ENCODE assay signal across 3 cellular contexts in the genomic region with DNA sequence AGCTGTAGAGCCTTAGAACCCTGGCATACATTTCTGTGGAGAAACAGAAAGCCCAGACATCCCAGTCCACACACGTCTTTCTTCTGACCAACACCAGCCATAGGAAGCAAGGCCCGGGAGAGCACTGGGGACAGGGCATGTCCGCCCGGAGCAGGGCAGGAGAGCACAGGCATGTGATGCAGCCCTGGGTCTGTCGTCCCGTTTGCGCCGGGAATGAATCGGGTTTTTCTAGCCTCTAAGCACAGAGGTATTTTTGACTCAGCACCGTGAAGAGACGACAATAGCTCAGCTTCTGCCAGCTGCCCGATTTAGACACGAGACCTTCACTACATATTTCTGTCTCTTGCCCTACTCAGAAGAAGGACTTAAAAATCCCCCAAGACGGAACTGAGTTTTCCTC.
TF ChIP-seq lines count a peak whose summit lies in the region.

No MANE protein-coding gene starts in this region.

TF ChIP-seq in GM23338, 12 proteins besides CTCF, POLR2A, EP300 and RAD21 (continues in another document):
- TF ChIP-seq CREB1 (CRISPR knock-in tag; IDR thresholded peaks at IDR 0.05; ENCODE audit: low read depth), result no peak
- no peak for TF ChIP-seq EZH2phosphoT487 (IDR thresholded peaks at IDR 0.05; ENCODE audit: unreplicated experiment)
- TF ChIP-seq, protein P1, sequence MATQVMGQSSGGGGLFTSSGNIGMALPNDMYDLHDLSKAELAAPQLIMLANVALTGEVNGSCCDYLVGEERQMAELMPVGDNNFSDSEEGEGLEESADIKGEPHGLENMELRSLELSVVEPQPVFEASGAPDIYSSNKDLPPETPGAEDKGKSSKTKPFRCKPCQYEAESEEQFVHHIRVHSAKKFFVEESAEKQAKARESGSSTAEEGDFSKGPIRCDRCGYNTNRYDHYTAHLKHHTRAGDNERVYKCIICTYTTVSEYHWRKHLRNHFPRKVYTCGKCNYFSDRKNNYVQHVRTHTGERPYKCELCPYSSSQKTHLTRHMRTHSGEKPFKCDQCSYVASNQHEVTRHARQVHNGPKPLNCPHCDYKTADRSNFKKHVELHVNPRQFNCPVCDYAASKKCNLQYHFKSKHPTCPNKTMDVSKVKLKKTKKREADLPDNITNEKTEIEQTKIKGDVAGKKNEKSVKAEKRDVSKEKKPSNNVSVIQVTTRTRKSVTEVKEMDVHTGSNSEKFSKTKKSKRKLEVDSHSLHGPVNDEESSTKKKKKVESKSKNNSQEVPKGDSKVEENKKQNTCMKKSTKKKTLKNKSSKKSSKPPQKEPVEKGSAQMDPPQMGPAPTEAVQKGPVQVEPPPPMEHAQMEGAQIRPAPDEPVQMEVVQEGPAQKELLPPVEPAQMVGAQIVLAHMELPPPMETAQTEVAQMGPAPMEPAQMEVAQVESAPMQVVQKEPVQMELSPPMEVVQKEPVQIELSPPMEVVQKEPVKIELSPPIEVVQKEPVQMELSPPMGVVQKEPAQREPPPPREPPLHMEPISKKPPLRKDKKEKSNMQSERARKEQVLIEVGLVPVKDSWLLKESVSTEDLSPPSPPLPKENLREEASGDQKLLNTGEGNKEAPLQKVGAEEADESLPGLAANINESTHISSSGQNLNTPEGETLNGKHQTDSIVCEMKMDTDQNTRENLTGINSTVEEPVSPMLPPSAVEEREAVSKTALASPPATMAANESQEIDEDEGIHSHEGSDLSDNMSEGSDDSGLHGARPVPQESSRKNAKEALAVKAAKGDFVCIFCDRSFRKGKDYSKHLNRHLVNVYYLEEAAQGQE (IDR thresholded peaks at IDR 0.05; ENCODE audit: unreplicated experiment), result no peak
- TF ChIP-seq STAT1 (IDR thresholded peaks at IDR 0.05; ENCODE audit: unreplicated experiment), result no peak
- no peak for TF ChIP-seq EZH2 (IDR thresholded peaks at IDR 0.05; ENCODE audit: low read depth, unreplicated experiment)

TF ChIP-seq in H1, 55 proteins besides CTCF, POLR2A, EP300 and RAD21 (continues in another document):
- TF ChIP-seq RXRA (IDR thresholded peaks at IDR 0.05; ENCODE audit: insufficient read depth, low read depth, low read length), result no peak
- TF ChIP-seq KDM4A (IDR thresholded peaks at IDR 0.05; ENCODE audit: low read depth, low read length, severe bottlenecking), result no peak
- TF ChIP-seq SIN3A (conservative IDR thresholded peaks at IDR 0.05 in 1 of 2, IDR thresholded peaks at IDR 0.05 in 1 of 2; ENCODE audit: low read depth in 1 of 2, low read length in 2 of 2), result no peak
- TF ChIP-seq PHF8 (conservative IDR thresholded peaks at IDR 0.05; ENCODE audit: low read depth, low read length), result no peak
- no peak for TF ChIP-seq NANOG (IDR thresholded peaks at IDR 0.05; ENCODE audit: insufficient read depth, low read depth, low read length, poor library complexity, severe bottlenecking)
- TF ChIP-seq, protein P2, sequence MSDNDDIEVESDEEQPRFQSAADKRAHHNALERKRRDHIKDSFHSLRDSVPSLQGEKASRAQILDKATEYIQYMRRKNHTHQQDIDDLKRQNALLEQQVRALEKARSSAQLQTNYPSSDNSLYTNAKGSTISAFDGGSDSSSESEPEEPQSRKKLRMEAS (IDR thresholded peaks at IDR 0.05), result no peak
- TF ChIP-seq SP4 (IDR thresholded peaks at IDR 0.05; ENCODE audit: low read length), result no peak
- no peak for TF ChIP-seq HDAC2 (IDR thresholded peaks at IDR 0.05; ENCODE audit: borderline replicate concordance in 1 of 2, low read depth in 2 of 2, low read length in 2 of 2)
- TF ChIP-seq FOSL1 (IDR thresholded peaks at IDR 0.05; ENCODE audit: insufficient read depth, low read depth, low read length), result no peak
- TF ChIP-seq CBX8 (IDR thresholded peaks at IDR 0.05; ENCODE audit: borderline replicate concordance, low read depth, low read length), result no peak
- no peak for TF ChIP-seq NRF1 (IDR thresholded peaks at IDR 0.05; ENCODE audit: low read depth, low read length)
- no peak for TF ChIP-seq ZNF274 (IDR thresholded peaks at IDR 0.05; ENCODE audit: borderline replicate concordance, extremely low read depth, low read length)
- TF ChIP-seq GABPA (IDR thresholded peaks at IDR 0.05; ENCODE audit: borderline replicate concordance, insufficient read depth, low read length), result no peak
- no peak for TF ChIP-seq RBBP5 (IDR thresholded peaks at IDR 0.05; ENCODE audit: borderline replicate concordance, low read depth, low read length)
- no peak for TF ChIP-seq TCF12 (IDR thresholded peaks at IDR 0.05; ENCODE audit: low read depth, low read length)
- no peak for TF ChIP-seq GTF2F1 (IDR thresholded peaks at IDR 0.05; ENCODE audit: borderline replicate concordance, low read depth, low read length)

TF ChIP-seq in liver, 16 proteins besides CTCF, POLR2A, EP300 and RAD21:
- TF ChIP-seq HNF4G (IDR thresholded peaks at IDR 0.05) (no peak), TAF1 (conservative IDR thresholded peaks at IDR 0.05) (no peak), EGR1 (IDR thresholded peaks at IDR 0.05; ENCODE audit: low read depth in 2 of 2) (no peak), GABPA (IDR thresholded peaks at IDR 0.05 in 1 of 2, conservative IDR thresholded peaks at IDR 0.05 in 1 of 2) (no peak), SP1 (IDR thresholded peaks at IDR 0.05) (no peak), HNF4A (conservative IDR thresholded peaks at IDR 0.05) (no peak), RXRA (IDR thresholded peaks at IDR 0.05) (no peak)
- TF ChIP-seq, protein P2 (IDR thresholded peaks at IDR 0.05), result no peak
- TF ChIP-seq, protein P3, sequence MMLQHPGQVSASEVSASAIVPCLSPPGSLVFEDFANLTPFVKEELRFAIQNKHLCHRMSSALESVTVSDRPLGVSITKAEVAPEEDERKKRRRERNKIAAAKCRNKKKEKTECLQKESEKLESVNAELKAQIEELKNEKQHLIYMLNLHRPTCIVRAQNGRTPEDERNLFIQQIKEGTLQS (IDR thresholded peaks at IDR 0.05), result no peak
